ENCODE assay signal across 8 cellular contexts in the genomic region with DNA sequence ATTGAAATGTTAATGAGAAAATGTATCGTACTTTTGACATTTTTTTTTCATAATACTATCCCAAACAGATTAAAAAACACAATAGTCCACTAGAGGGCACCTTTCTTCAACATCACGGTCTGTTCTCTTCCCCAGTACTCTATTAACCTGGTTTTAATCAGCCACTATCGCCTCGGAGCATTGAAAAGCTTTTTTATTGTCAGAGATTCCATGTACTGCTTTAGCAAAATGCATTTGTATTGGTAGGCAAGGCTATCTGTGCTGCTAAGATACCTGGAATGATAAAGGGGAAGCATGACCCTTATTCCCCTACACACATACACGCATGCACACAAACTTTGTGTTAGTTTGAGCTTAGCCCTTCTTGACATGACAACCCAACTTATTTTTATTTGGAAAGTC. TPM values are rescaled to one million over a fixed set of nuclear protein-coding genes. Genes with fewer than 3 reads are reported as not detected.
DNase-seq lines count a peak whose midpoint lies in the region; ATAC-seq, FAIRE-seq and TF ChIP-seq lines count a peak whose summit lies in the region.

No MANE protein-coding gene starts in this region.

- TF ChIP-seq CTCF in Calu3 (IDR thresholded peaks at IDR 0.05; ENCODE audit: unreplicated experiment) (peak; percentile 59), left ventricle myocardium inferior (IDR thresholded peaks at IDR 0.05; ENCODE audit: borderline replicate concordance) (peak; percentile 70)

- H3K9me3 ChIP-seq in left ventricle myocardium inferior (replicated peaks), result no peaks in the 10 kb centered on the region

- H3K27me3 ChIP-seq in left ventricle myocardium inferior (ENCODE audit: low read depth), result no peaks in the 10 kb centered on the region

- peaks cover 50% of the 10 kb centered on the region for H3K4me1 ChIP-seq in left ventricle myocardium inferior

- no peak overlapping the region for H3K27ac Mint-ChIP-seq in Calu3 (ENCODE audit: unreplicated experiment)
- no peak overlapping the region for H3K27ac Mint-ChIP-seq in activated CD4-positive, alpha-beta T cell treated with anti-CD3 and anti-CD28 coated beads for 36 hours

- POLR2A ChIA-PET in activated CD4-positive, alpha-beta T cell treated with anti-CD3 and anti-CD28 coated beads for 36 hours (lab: Charles Lee), result no interaction called here

- no peaks in the 10 kb centered on the region for H3K36me3 Mint-ChIP-seq in Calu3 (ENCODE audit: insufficient read depth, unreplicated experiment)
- no peaks in the 10 kb centered on the region for H3K36me3 Mint-ChIP-seq in activated CD4-positive, alpha-beta T cell treated with anti-CD3 and anti-CD28 coated beads for 36 hours (ENCODE audit: low read depth)

- H3K27ac ChIP-seq in left ventricle myocardium inferior (replicated peaks) (peak overlapping the region; percentile 70), temporal lobe (ENCODE audit: low read depth, low read length) (peak overlapping the region; percentile 36)

- peak; percentile 40 for ATAC-seq in GM21529 (IDR thresholded peaks at IDR 0.05; ENCODE audit: unreplicated experiment)
- no peak for ATAC-seq in GM18870 (IDR thresholded peaks at IDR 0.05; ENCODE audit: unreplicated experiment)
- no peak for ATAC-seq in activated CD4-positive, alpha-beta T cell treated with anti-CD3 and anti-CD28 coated beads for 36 hours

- H3K4me3 ChIP-seq in left ventricle myocardium inferior, result no peak overlapping the region

- CTCF ChIA-PET in Calu3 (lab: Charles Lee), result interaction anchor here (0.8 to 1.7 kb wide), 6 partner anchors 14 to 178 kb away, joined by 3 to 7 read pairs (median 4); a partner anchor contains a TSS
- CTCF ChIA-PET in activated CD4-positive, alpha-beta T cell treated with anti-CD3 and anti-CD28 coated beads for 36 hours (lab: Charles Lee), result interaction anchor here (0.6 to 1.3 kb wide), 4 partner anchors 10 to 177 kb away, joined by 3 to 8 read pairs (median 3); no protein-coding TSS in a partner anchor

- no peak overlapping the region for H3K4me3 Mint-ChIP-seq in Calu3 (ENCODE audit: low read depth, unreplicated experiment)
- no peak overlapping the region for H3K4me3 Mint-ChIP-seq in activated CD4-positive, alpha-beta T cell treated with anti-CD3 and anti-CD28 coated beads for 36 hours

- DNase-seq in Calu3, result no peak
- peak; percentile 24 for DNase-seq in NCI-H2029 (lab: John Stamatoyannopoulos, UW)
- no peak for DNase-seq in left ventricle myocardium inferior
- DNase-seq in activated CD4-positive, alpha-beta T cell treated with anti-CD3 and anti-CD28 coated beads for 36 hours, result no peak

- intact Hi-C loops in Calu3 (cut with micrococcal nuclease; ENCODE audit: unreplicated experiment) (loop anchor here (1.0 to 5.0 kb wide), 2 partner anchors 44 to 175 kb away; no protein-coding TSS in a partner anchor), left ventricle myocardium inferior (cut with micrococcal nuclease) (loop anchor here (5.0 kb wide), 1 partner anchor 164 kb away; no protein-coding TSS in a partner anchor)
- intact Hi-C loops in activated CD4-positive, alpha-beta T cell treated with anti-CD3 and anti-CD28 coated beads for 36 hours (cut with DNase I, micrococcal nuclease), result loop anchor here (1.0 to 5.0 kb wide), 3 partner anchors 175 to 659 kb away; no protein-coding TSS in a partner anchor

- FAIRE-seq in TTC549 (lab: Jason Lieb, UNC), result peak; percentile 74

- no peaks in the 10 kb centered on the region for H3K9me3 Mint-ChIP-seq in Calu3 (ENCODE audit: low read depth, unreplicated experiment)
- H3K9me3 Mint-ChIP-seq in activated CD4-positive, alpha-beta T cell treated with anti-CD3 and anti-CD28 coated beads for 36 hours (ENCODE audit: low read depth), result no peaks in the 10 kb centered on the region

- no peaks in the 10 kb centered on the region for H3K27me3 Mint-ChIP-seq in Calu3 (ENCODE audit: unreplicated experiment)
- H3K27me3 Mint-ChIP-seq in activated CD4-positive, alpha-beta T cell treated with anti-CD3 and anti-CD28 coated beads for 36 hours, result peaks cover 1% of the 10 kb centered on the region

- no TSS peak for BruUV-seq in Calu3 (replicated peaks; lab: Mats Ljungman, UMichigan)

- H3K4me1 Mint-ChIP-seq in Calu3 (ENCODE audit: low read depth, unreplicated experiment), result peaks cover 26% of the 10 kb centered on the region
- H3K4me1 Mint-ChIP-seq in activated CD4-positive, alpha-beta T cell treated with anti-CD3 and anti-CD28 coated beads for 36 hours, result no peaks in the 10 kb centered on the region

- H3K36me3 ChIP-seq in left ventricle myocardium inferior, result no peaks in the 10 kb centered on the region

RNA-seq across cellular contexts. Expression of a gene that starts 11.1 kb away (rescaled TPM):
- total RNA-seq in Calu3 (2022), result 1.2 and 2.6 TPM in 2 replicates
- 62.6 TPM for total RNA-seq in left ventricle myocardium inferior
- total RNA-seq in temporal lobe, result 34.7 TPM
- total RNA-seq in activated CD4-positive, alpha-beta T cell treated with anti-CD3 and anti-CD28 coated beads for 36 hours, result not detected
